4 cellular contexts compared by ENCODE assay signal in the genomic region with DNA sequence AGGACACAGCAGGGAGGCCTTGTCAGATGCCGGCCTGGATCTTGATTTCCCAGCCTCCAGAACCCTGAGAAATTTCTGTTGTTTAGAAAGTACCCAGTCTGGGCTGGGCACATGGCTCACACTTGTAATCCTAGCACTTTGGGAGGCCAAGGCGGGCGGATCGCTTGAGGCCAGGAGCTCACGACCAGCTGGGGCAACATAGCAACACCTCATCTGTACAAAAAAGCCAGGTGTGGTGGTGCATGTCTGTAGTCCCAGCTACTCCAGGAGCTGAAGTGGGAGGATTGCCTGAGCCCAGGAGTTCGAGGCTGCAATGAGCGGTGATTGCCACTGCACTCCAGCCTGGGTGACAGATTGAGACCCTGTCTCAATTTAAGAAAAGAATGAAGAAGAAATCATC. TPM values are rescaled to one million over a fixed set of nuclear protein-coding genes. Genes with fewer than 3 reads are reported as not detected.
"Had no signal": no experiment of that assay in that cellular context is flagged by ENCODE, and none has a peak within 500 bp of the region (broad histone marks: within the 10 kb centered on the region; RNA-seq: fewer than 3 reads in every experiment).

No MANE protein-coding gene starts in this region.

RNA-seq across cellular contexts. Expression of a gene that starts 57.3 kb away (rescaled TPM):
- total RNA-seq: activated B cell treated with CpG ODN at 0.5 μM for 24 hours; activated CD4-positive, alpha-beta T cell treated with anti-CD3 and anti-CD28 coated beads, Interleukin-2, amount 10 ng/mL, durations not matched to agents 24 days and 14 days; activated CD8-positive, alpha-beta memory T cell treated with anti-CD3 and anti-CD28 coated beads, Interleukin-2, amount 10 ng/mL, durations not matched to agents 7 days and 5 days; activated naive CD4-positive, alpha-beta T cell treated with anti-CD3 and anti-CD28 coated beads for 36 hours had no signal
